16 cellular contexts compared by ENCODE assay signal in the genomic region with DNA sequence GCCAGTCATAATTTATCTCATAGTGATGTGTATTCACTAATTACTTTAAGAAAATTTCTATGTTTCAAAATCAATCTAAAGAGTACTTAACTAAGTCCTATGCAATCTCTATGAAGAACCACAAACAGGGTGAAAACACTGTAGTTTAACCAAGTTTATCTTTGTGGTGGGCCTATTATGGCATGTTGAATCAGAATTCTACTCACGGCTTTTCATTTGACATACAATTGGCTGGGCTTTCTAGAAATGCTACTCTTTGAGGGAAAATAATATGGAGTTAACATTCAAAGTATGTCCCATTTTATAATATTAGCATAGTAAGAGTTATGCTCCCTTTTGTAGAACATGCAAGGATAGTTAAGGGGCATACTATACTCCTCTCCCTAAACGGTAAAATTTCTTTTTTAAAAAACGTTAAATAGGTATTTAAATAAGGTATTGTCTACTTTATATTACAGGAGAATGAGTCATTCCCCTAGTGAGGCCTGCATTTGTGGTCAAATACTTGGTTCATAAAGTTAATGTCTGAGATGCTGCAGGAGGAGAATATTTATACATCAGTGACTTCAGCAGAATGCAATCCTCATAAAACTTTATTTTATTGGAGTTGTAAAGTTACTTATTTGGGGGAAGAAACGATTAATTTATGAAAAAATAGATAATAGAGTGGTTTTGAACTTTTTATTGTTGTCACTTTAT. TPM values are rescaled to one million over a fixed set of nuclear protein-coding genes. Genes with fewer than 3 reads are reported as not detected.
DNase-seq lines count a peak whose midpoint lies in the region; ATAC-seq and TF ChIP-seq lines count a peak whose summit lies in the region.
"Had no signal": no experiment of that assay in that cellular context is flagged by ENCODE, and none has a peak within 500 bp of the region (broad histone marks: within the 10 kb centered on the region; RNA-seq: fewer than 3 reads in every experiment).

No MANE protein-coding gene starts in this region.

- no peak overlapping the region for H4K91ac ChIP-seq in IMR-90 (ENCODE audit: insufficient read depth, low read depth, low read length)

- CTCF ChIA-PET in IMR-90 (lab: Yijun Ruan, JAX): no interaction called here

- H3K56ac ChIP-seq in IMR-90 (ENCODE audit: extremely low read depth, insufficient read depth, low read length): no peak overlapping the region

- H3K79me1 ChIP-seq in IMR-90 (ENCODE audit: low read depth in 1 of 2, low read length in 2 of 2): peaks cover 5 to 12% of the 10 kb centered on the region in 2 experiments; a peak in 1 of 4 replicates

- TF ChIP-seq CTCF in IMR-90 (conservative IDR thresholded peaks at IDR 0.05; ENCODE audit: low read depth, low read length) (no peak), cardiac fibroblast (IDR thresholded peaks at IDR 0.05; ENCODE audit: low read depth, low read length) (no peak), thyroid gland (IDR thresholded peaks at IDR 0.05) (no peak)

- POLR2A ChIA-PET in IMR-90 (lab: Charles Lee; ENCODE audit: unreplicated experiment): no interaction called here

- H3K23ac ChIP-seq in IMR-90 (ENCODE audit: low read depth, low read length): no peak overlapping the region

- intact Hi-C loops in IMR-90 (cut with micrococcal nuclease): loop anchor here (2.0 kb wide), 1 partner anchor 45 kb away; no protein-coding TSS in a partner anchor
- intact Hi-C loops in right cardiac atrium (cut with DNase I): no loop called here
- intact Hi-C loops in thyroid gland (cut with DNase I): no loop called here

- no peak for TF ChIP-seq RAD21 in IMR-90 (IDR thresholded peaks at IDR 0.05; ENCODE audit: low read length)

- no peak overlapping the region for H3K14ac ChIP-seq in IMR-90 (replicated peaks; ENCODE audit: low read depth, low read length)

- peak overlapping the region; percentile 73 for H3K4me2 ChIP-seq in IMR-90 (ENCODE audit: low read depth, low read length)
- H3K4me2 ChIP-seq: BLaER1 had no signal

- no peak overlapping the region for H3K9ac ChIP-seq in IMR-90 (ENCODE audit: low read depth, low read length)
- H3K9ac ChIP-seq: BLaER1 had no signal

- no peak overlapping the region for H2AK5ac ChIP-seq in IMR-90 (ENCODE audit: low read depth, low read length)

- no peak overlapping the region for H2BK20ac ChIP-seq in IMR-90 (ENCODE audit: low read depth, low read length)

- 100% methylated on average over 1 of the region's 4 CpGs; no CpG with 5 or more reads in 1 of the 2 experiments for WGBS in IMR-90 (ENCODE audit: extremely low coverage in 2 of 2, insufficient read length in 1 of 2), 2 experiments
- WGBS in right cardiac atrium: 60% methylated on average over 4 of the region's 4 CpGs
- WGBS in thyroid gland, 2 donors: 82 to 85% methylated on average over 4 of the region's 4 CpGs

- H3K36me3 ChIP-seq in IMR-90 (ENCODE audit: control insufficient read depth, insufficient read depth, low read length): no peaks in the 10 kb centered on the region
- no peaks in the 10 kb centered on the region for H3K36me3 ChIP-seq in muscle layer of duodenum (ENCODE audit: control insufficient read depth in 1 of 2, insufficient read depth in 2 of 2, low read length in 2 of 2)
- no peaks in the 10 kb centered on the region for H3K36me3 ChIP-seq in thyroid gland
- H3K36me3 ChIP-seq: BLaER1, cardiac muscle cell had no signal

- DNase-seq in AG08396 (ENCODE audit: low spot score): peak; percentile 28
- DNase-seq in IMR-90: peak; percentile 85
- peak; percentile 24 to 70 for DNase-seq in cardiac fibroblast (ENCODE audit: low read depth in 2 of 2)
- no peak for DNase-seq in right cardiac atrium
- DNase-seq in thyroid gland: no peak
- DNase-seq: activated T-cell treated with anti-CD3 and anti-CD28 coated beads, Interleukin-2, amount 50 U/mL, for 24 hours; NCI-H1105 treated with DMSO at 0.1 percent for 48 hours; NCI-H524 treated with DMSO at 0.1 percent for 48 hours; SHP77 treated with DMSO at 0.1 percent for 48 hours; stimulated activated CD4-positive, alpha-beta T cell treated with anti-CD3 and anti-CD28 coated beads, Interleukin-12 subunit alpha, Interleukin-12 subunit beta, amount 100 ng/mL, for 4 hours had no signal

- H3K4me3 ChIP-seq in IMR-90 (ENCODE audit: insufficient read depth, low read depth, low read length): no peak overlapping the region
- peak overlapping the region in 1 of 2 donors; percentile 94 for H3K4me3 ChIP-seq in cardiac fibroblast (replicated peaks in 1 of 2; ENCODE audit: low read depth in 2 of 2, low read length in 2 of 2)
- peak overlapping the region; percentile 7 to 89 for H3K4me3 ChIP-seq in muscle layer of duodenum (ENCODE audit: low read depth in 1 of 2, low read length in 2 of 2)
- H3K4me3 ChIP-seq in right cardiac atrium (ENCODE audit: low read length): no peak overlapping the region
- no peak overlapping the region for H3K4me3 ChIP-seq in thyroid gland (replicated peaks in 1 of 3)
- H3K4me3 ChIP-seq: BLaER1 had no signal

- H3K4ac ChIP-seq in IMR-90 (ENCODE audit: low read depth, low read length): no peak overlapping the region

- peak overlapping the region; percentile 47 for H2BK5ac ChIP-seq in IMR-90 (ENCODE audit: low read depth, low read length, poor library complexity, severe bottlenecking)

- H3K27ac ChIP-seq in IMR-90 (ENCODE audit: insufficient read depth, low read length) (no peak overlapping the region), muscle layer of duodenum (ENCODE audit: low read length) (no peak overlapping the region), right cardiac atrium (ENCODE audit: low read length) (no peak overlapping the region), thyroid gland (no peak overlapping the region)
- H3K27ac ChIP-seq: BLaER1, cardiac muscle cell, epithelial cell of prostate had no signal

- H3K27me3 ChIP-seq in IMR-90 (ENCODE audit: control insufficient read depth, insufficient read depth, low read length): peaks cover 4% of the 10 kb centered on the region; the same call in 1 of the 2 replicates
- H3K27me3 ChIP-seq in muscle layer of duodenum (ENCODE audit: low read depth, low read length): peaks cover 8% of the 10 kb centered on the region
- H3K27me3 ChIP-seq in right cardiac atrium (ENCODE audit: control insufficient read depth, insufficient read depth): no peaks in the 10 kb centered on the region
- no peaks in the 10 kb centered on the region for H3K27me3 ChIP-seq in thyroid gland
- H3K27me3 ChIP-seq: BLaER1 had no signal

- H2BK120ac ChIP-seq in IMR-90 (ENCODE audit: low read depth, low read length): no peak overlapping the region

- 0 out of 2 replicates have a peak, but pooled peaks have one; percentile 25 for ATAC-seq in IMR-90 (ENCODE audit: low read depth)
- ATAC-seq in right cardiac atrium: no peak
- no peak for ATAC-seq in GM18873 (IDR thresholded peaks at IDR 0.05; ENCODE audit: low FRiP score, unreplicated experiment)
- ATAC-seq in GM18861 (IDR thresholded peaks at IDR 0.05; ENCODE audit: unreplicated experiment): no peak

- no peak overlapping the region for H4K8ac ChIP-seq in IMR-90 (ENCODE audit: low read depth in 2 of 2, low read length in 2 of 2)

- no peak overlapping the region for H2AFZ ChIP-seq in IMR-90 (replicated peaks; ENCODE audit: low read length, poor library complexity)

- H3K9me3 ChIP-seq in IMR-90 (ENCODE audit: control insufficient read depth, insufficient read depth, low read length): no peaks in the 10 kb centered on the region
- H3K9me3 ChIP-seq in muscle layer of duodenum (ENCODE audit: control insufficient read depth in 1 of 2, low read length in 2 of 2): peaks cover 6 to 10% of the 10 kb centered on the region in 2 donors
- H3K9me3 ChIP-seq in right cardiac atrium (ENCODE audit: control insufficient read depth, low read length): no peaks in the 10 kb centered on the region
- no peaks in the 10 kb centered on the region for H3K9me3 ChIP-seq in thyroid gland

- in situ Hi-C loops in IMR-90 (cut with MboI; ENCODE audit: low sequenced_read_pairs): no loop called here

- no peak overlapping the region for H2BK15ac ChIP-seq in IMR-90 (ENCODE audit: low read depth, low read length)

- H3K4me1 ChIP-seq in IMR-90 (ENCODE audit: control insufficient read depth, insufficient read depth, low read length) (no peaks in the 10 kb centered on the region), muscle layer of duodenum (ENCODE audit: control insufficient read depth in 1 of 2, insufficient read depth in 2 of 2, low read length in 2 of 2) (peaks cover 0 to 4% of the 10 kb centered on the region in 2 donors), right cardiac atrium (ENCODE audit: control insufficient read depth, insufficient read depth, low read length) (no peaks in the 10 kb centered on the region), thyroid gland (peaks cover 0 to 14% of the 10 kb centered on the region in 2 donors)

- dilution Hi-C loops in IMR-90 (cut with HindIII; ENCODE audit: low sequenced_read_pairs, unreplicated experiment): no loop called here

- BruUV-seq in IMR-90 (replicated peaks; lab: Mats Ljungman, UMichigan): no TSS peak

- H2AK9ac ChIP-seq in IMR-90 (replicated peaks; ENCODE audit: low read depth, low read length, poor library complexity): no peak overlapping the region

- H4K5ac ChIP-seq in IMR-90 (ENCODE audit: low read depth, low read length): no peak overlapping the region

- no peak overlapping the region for H3K18ac ChIP-seq in IMR-90 (ENCODE audit: low read depth, low read length)

- no peak for TF ChIP-seq POLR2A in IMR-90 (IDR thresholded peaks at IDR 0.05; ENCODE audit: low read depth, low read length)
- TF ChIP-seq POLR2A in thyroid gland (IDR thresholded peaks at IDR 0.05): no peak

- H3K9me1 ChIP-seq in IMR-90 (ENCODE audit: insufficient read depth, low read length): 0 out of 2 replicates have a peak, but pooled peaks cover 7% of the 10 kb centered on the region

- no peaks in the 10 kb centered on the region; the same call in 1 of the 2 replicates for H4K20me1 ChIP-seq in IMR-90 (ENCODE audit: insufficient read depth, low read length)
- H4K20me1 ChIP-seq: BLaER1 had no signal

TF ChIP-seq in IMR-90, 13 proteins besides CTCF, POLR2A, EP300 and RAD21 (continues in another document):
- TF ChIP-seq, protein P1, sequence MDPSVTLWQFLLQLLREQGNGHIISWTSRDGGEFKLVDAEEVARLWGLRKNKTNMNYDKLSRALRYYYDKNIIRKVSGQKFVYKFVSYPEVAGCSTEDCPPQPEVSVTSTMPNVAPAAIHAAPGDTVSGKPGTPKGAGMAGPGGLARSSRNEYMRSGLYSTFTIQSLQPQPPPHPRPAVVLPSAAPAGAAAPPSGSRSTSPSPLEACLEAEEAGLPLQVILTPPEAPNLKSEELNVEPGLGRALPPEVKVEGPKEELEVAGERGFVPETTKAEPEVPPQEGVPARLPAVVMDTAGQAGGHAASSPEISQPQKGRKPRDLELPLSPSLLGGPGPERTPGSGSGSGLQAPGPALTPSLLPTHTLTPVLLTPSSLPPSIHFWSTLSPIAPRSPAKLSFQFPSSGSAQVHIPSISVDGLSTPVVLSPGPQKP (IDR thresholded peaks at IDR 0.05; ENCODE audit: borderline replicate concordance, low read depth, low read length): no peak
- no peak; the same call in 1 of the 2 replicates for TF ChIP-seq FOS (IDR thresholded peaks at IDR 0.05; ENCODE audit: low read depth, low read length)

RNA-seq across cellular contexts. Expression of a gene that starts 1.8 kb away (rescaled TPM):
- total RNA-seq in IMR-90 (2012; rRNA removed): 10.0 and 10.6 TPM in 2 replicates
- 16.5 and 19.4 TPM in 2 replicates for polyA plus RNA-seq in IMR-90 (2012; rRNA removed)
- polyA plus RNA-seq in IMR-90 (2012; cell fraction: cytosol; rRNA removed): 9.7 and 11.3 TPM in 2 replicates
- 2.0 and 13.7 TPM in 2 replicates for polyA plus RNA-seq in IMR-90 (2012; cell fraction: nucleus; rRNA removed; ENCODE audit: low replicate concordance)
- total RNA-seq in right cardiac atrium: 1 to 10 TPM; 1.1 to 2.4 (median 2.0) TPM
- 1.2 TPM for polyA plus RNA-seq in right cardiac atrium
- total RNA-seq in thyroid gland: 1 to 10 TPM; 1.3 to 3.8 (median 1.5) TPM

Comparison
In these comparisons a context has a peak if more than half of its experiments do, and no peak if none do; other contexts are left out.
1. DNase-seq: peak in AG08396 (single experiment), IMR-90 (single experiment) and cardiac fibroblast (2 of 2); none in right cardiac atrium (0 of 3) and thyroid gland (0 of 2).
2. H3K4me3 ChIP-seq: peak in muscle layer of duodenum (2 of 2); none in IMR-90 (single experiment), right cardiac atrium (single experiment) and thyroid gland (0 of 3).